31 cellular contexts compared by ENCODE assay signal in genomic region chr6:116605935-116606334, GRCh38. TPM values are rescaled to one million over a fixed set of nuclear protein-coding genes. Genes with fewer than 3 reads are reported as not detected.
"Had no signal": no experiment of that assay in that cellular context is flagged by ENCODE, and none has a peak within 500 bp of the region (broad histone marks: within the 10 kb centered on the region; RNA-seq: fewer than 3 reads in every experiment).

No MANE protein-coding gene starts in this region.

- ATAC-seq: stimulated activated effector memory CD8-positive, alpha-beta T cell treated with anti-CD3 and anti-CD28 coated beads, Interleukin-12 subunit alpha, Interleukin-12 subunit beta, amount 100 ng/mL, for 72 hours; stimulated activated memory B cell treated with anti-CD40 and anti-IgM and Interleukin-4, amounts not matched to agents 10 μg/mL and 1 μg/mL and 100 μg/mL, for 72 hours; stimulated activated naive B cell treated with anti-CD40 and anti-IgM and Interleukin-4, amounts not matched to agents 10 μg/mL and 1 μg/mL and 100 μg/mL, for 72 hours; stimulated activated naive CD8-positive, alpha-beta T cell treated with anti-CD3 and anti-CD28 coated beads, Interleukin-15, amount 100 ng/mL, for 72 hours; stimulated activated naive CD8-positive, alpha-beta T cell treated with anti-CD3 and anti-CD28 coated beads, Interleukin-15, Interleukin-2, amounts not matched to agents 100 U/mL and 50 U/mL, for 24 hours; upper lobe of right lung had no signal

- DNase-seq: stimulated activated CD4-positive, alpha-beta T cell treated with anti-CD3 and anti-CD28 coated beads, Interleukin-2, amount 100 ng/mL, for 48 hours; stimulated activated CD4-positive, alpha-beta T cell treated with anti-CD3 and anti-CD28 coated beads, Interleukin-4, amount 100 ng/mL, for 1 hour; stimulated activated CD4-positive, alpha-beta T cell treated with anti-CD3 and anti-CD28 coated beads, Interleukin-4, amount 100 ng/mL, for 24 hours; stimulated activated CD4-positive, alpha-beta T cell treated with anti-CD3 and anti-CD28 coated beads, Interleukin-4, amount 100 ng/mL, for 4 hours; stimulated activated CD8-positive, alpha-beta memory T cell treated with anti-CD3 and anti-CD28 coated beads, Interleukin-4, amount 100 ng/mL, for 48 hours; stimulated activated naive B cell treated with anti-CD40 and anti-IgM and Interleukin-4, amounts not matched to agents 10 μg/mL and 1 μg/mL and 100 μg/mL, for 72 hours; stimulated activated naive CD4-positive, alpha-beta T cell; stimulated activated naive CD4-positive, alpha-beta T cell treated with Interleukin-2 at 50 U/mL for 16 hours; stimulated activated naive CD8-positive, alpha-beta T cell treated with anti-CD3 and anti-CD28 coated beads, Interleukin-15, amount 100 ng/mL, for 72 hours; stimulated activated naive CD8-positive, alpha-beta T cell treated with anti-CD3 and anti-CD28 coated beads, Interleukin-15, Interleukin-2, amounts not matched to agents 100 U/mL and 50 U/mL, for 24 hours; stomach; substantia nigra; testis; thyroid gland; tibial artery; transverse colon; trophoblast cell; upper lobe of left lung; upper lobe of right lung; uterus had no signal

- H3K27me3 ChIP-seq: stomach, suprapubic skin, testis, thyroid gland, tibial artery, tibial nerve, transverse colon, upper lobe of left lung, upper lobe of right lung, uterus, vagina had no signal

- H3K27ac ChIP-seq: stomach, suprapubic skin, testis, thoracic aorta, thyroid gland, tibial artery, tibial nerve, transverse colon, upper lobe of left lung, upper lobe of right lung, uterus, vagina had no signal

- FAIRE-seq: urothelium cell line had no signal

- H3K4me3 ChIP-seq: stomach, suprapubic skin, testis, thoracic aorta, thyroid gland, tibial artery, tibial nerve, transverse colon, upper lobe of left lung, upper lobe of right lung, uterus, vagina had no signal

- H3K4me1 ChIP-seq: stomach, suprapubic skin, testis, thyroid gland, tibial artery, tibial nerve, transverse colon, upper lobe of left lung, upper lobe of right lung, uterus, vagina had no signal

- H3K9me3 ChIP-seq: stomach, suprapubic skin, testis, thoracic aorta, thyroid gland, tibial artery, tibial nerve, transverse colon, upper lobe of left lung, upper lobe of right lung, uterus, vagina had no signal

- H3K36me3 ChIP-seq: thoracic aorta, thyroid gland, transverse colon, upper lobe of right lung, uterus, vagina had no signal

RNA-seq across cellular contexts. Expression of gene RSPH4A, which starts 10.3 kb away (rescaled TPM):
- total RNA-seq: vagina had no signal

RNA-seq across cellular contexts. Expression of gene CALHM4, which starts 52.4 kb away (rescaled TPM):
- total RNA-seq: stomach, subcutaneous adipose tissue, temporal lobe, thoracic aorta, thyroid gland, transverse colon, upper lobe of left lung, upper lobe of right lung, ureter, urinary bladder, uterus, vagina had no signal
- polyA plus RNA-seq: stomach, urinary bladder had no signal
